26 cellular contexts compared by ENCODE assay signal in genomic region chr2:147684903-147685302, GRCh38.
"Had no signal": no experiment of that assay in that cellular context is flagged by ENCODE, and none has a peak within 500 bp of the region (broad histone marks: within the 10 kb centered on the region; RNA-seq: fewer than 3 reads in every experiment).

No MANE protein-coding gene starts in this region.

- H3K79me2 ChIP-seq: hepatocyte had no signal

- H3K4me1 ChIP-seq: colonic mucosa, foreskin keratinocyte, gastroesophageal sphincter, left lung, lower lobe of right lung had no signal

- H3K36me3 ChIP-seq: colonic mucosa, gastroesophageal sphincter, heart left ventricle, left lung, lower lobe of right lung had no signal

- H2AFZ ChIP-seq: hepatocyte had no signal

- H3K9me3 ChIP-seq: colonic mucosa, gastroesophageal sphincter, heart left ventricle, left lung, lower lobe of right lung, mucosa of descending colon had no signal

- H3K27ac ChIP-seq: colonic mucosa, epithelial cell of prostate, foreskin keratinocyte, gastroesophageal sphincter, heart left ventricle, hepatocyte, left lung, lower lobe of right lung had no signal

- ATAC-seq: effector memory CD8-positive, alpha-beta T cell; esophagus mucosa; foreskin keratinocyte; gastroesophageal sphincter; heart left ventricle; left cardiac atrium; left lung; left ventricle myocardium superior; lower lobe of right lung; mucosa of descending colon had no signal

- H3K27me3 ChIP-seq: colonic mucosa, foreskin keratinocyte, gastroesophageal sphincter, heart left ventricle, hepatocyte, left lung had no signal

- DNase-seq: colonic mucosa; cortex of kidney; effector CD8-positive, alpha-beta T cell; effector memory CD8-positive, alpha-beta T cell; endodermal cell; erythroblast; foreskin keratinocyte; heart left ventricle; hypothalamus; immature natural killer cell; islet precursor cell; kidney; kidney glomerular epithelial cell; left cardiac atrium; left lung; left ventricle myocardium superior; lower lobe of right lung; mesenchymal stem cell; mucosa of descending colon; naive B cell had no signal

- H3K4me3 ChIP-seq: colonic mucosa, gastroesophageal sphincter, heart left ventricle, hepatocyte, left lung, lower lobe of right lung, mucosa of descending colon had no signal

- H3K4me2 ChIP-seq: hepatocyte had no signal

- FAIRE-seq: endometrium, frontal cortex, kidney had no signal
